In genomic region chr6:87701676-87702588, GRCh38 we compare ENCODE assay signal across 1 cellular context.
TF ChIP-seq lines count a peak whose summit lies in the region.

AKIRIN2 (minus strand) TSS chr6:87702233; CDS start chr6:87701684, 549 bp downstream.

TF ChIP-seq in GM12878, 131 proteins besides CTCF, POLR2A, EP300 and RAD21 (continued from another document and continues in another):
- TF ChIP-seq ZNF217 (IDR thresholded peaks at IDR 0.05) (peak; percentile 39; the same call in 1 of the 2 replicates), ZNF384 (IDR thresholded peaks at IDR 0.05; ENCODE audit: borderline replicate concordance, low read depth, low read length) (peak; percentile 78), MEF2B (IDR thresholded peaks at IDR 0.05; ENCODE audit: partially characterized antibody, poor library complexity, severe bottlenecking) (peak; percentile 70), BRCA1 (IDR thresholded peaks at IDR 0.05; ENCODE audit: low read depth, low read length) (no peak), ZBTB33 (IDR thresholded peaks at IDR 0.05) (no peak), FOXM1 (IDR thresholded peaks at IDR 0.05; ENCODE audit: low read depth, low read length) (no peak; the same call in 1 of the 2 replicates), NR2C1 (IDR thresholded peaks at IDR 0.05) (peak; percentile 38; the same call in 1 of the 2 replicates), RBBP5 (conservative IDR thresholded peaks at IDR 0.05) (peak; percentile 91), JUNB (IDR thresholded peaks at IDR 0.05) (no peak), CREB1 (IDR thresholded peaks at IDR 0.05; ENCODE audit: low read depth) (peak; percentile 78), POLR2AphosphoS2 (IDR thresholded peaks at IDR 0.05; ENCODE audit: low read depth, low read length) (peak; percentile 88), KLF5 (IDR thresholded peaks at IDR 0.05; ENCODE audit: partially characterized antibody) (peak; percentile 10), MEF2A (IDR thresholded peaks at IDR 0.05; ENCODE audit: insufficient read depth, low read depth, low read length) (0 out of 2 replicates have a peak, but pooled peaks have one; percentile 25), NFIC (IDR thresholded peaks at IDR 0.05; ENCODE audit: low read depth, low read length) (peak; percentile 18; the same call in 1 of the 2 replicates), CBX5 (IDR thresholded peaks at IDR 0.05; ENCODE audit: low read depth) (no peak), SMAD1 (IDR thresholded peaks at IDR 0.05; ENCODE audit: low read depth, partially characterized antibody) (peak; percentile 83), ZNF24 (IDR thresholded peaks at IDR 0.05) (0 out of 2 replicates have a peak, but pooled peaks have one; percentile 51), CBX3 (IDR thresholded peaks at IDR 0.05; ENCODE audit: borderline replicate concordance, low read depth) (no peak), TBL1XR1 (IDR thresholded peaks at IDR 0.05; ENCODE audit: low read depth, low read length) (no peak), CHD1 (IDR thresholded peaks at IDR 0.05; ENCODE audit: low read depth, low read length) (peak; percentile 36; the same call in 1 of the 2 replicates), SP1 (IDR thresholded peaks at IDR 0.05; ENCODE audit: low read depth, low read length) (no peak), SUZ12 (IDR thresholded peaks at IDR 0.05; ENCODE audit: unreplicated experiment) (no peak), PBX3 (IDR thresholded peaks at IDR 0.05; ENCODE audit: insufficient replicate concordance, low read depth, low read length) (no peak), ZBTB11 (CRISPR knock-in tag; IDR thresholded peaks at IDR 0.05) (no peak), MXI1 (IDR thresholded peaks at IDR 0.05; ENCODE audit: low read depth, low read length) (peak; percentile 78), ZSCAN29 (IDR thresholded peaks at IDR 0.05) (no peak), GATAD2B (conservative IDR thresholded peaks at IDR 0.05; ENCODE audit: low read depth) (peak; percentile 92), RELB (IDR thresholded peaks at IDR 0.05; ENCODE audit: low read depth) (peak; percentile 16; the same call in 1 of the 2 replicates), BCL3 (IDR thresholded peaks at IDR 0.05; ENCODE audit: borderline replicate concordance, insufficient read depth, low read depth, low read length, poor library complexity, severe bottlenecking) (peak; percentile 18), ZBTB4 (CRISPR knock-in tag; IDR thresholded peaks at IDR 0.05) (no peak), ATF7 (IDR thresholded peaks at IDR 0.05; ENCODE audit: low read depth) (peak; percentile 38), BHLHE40 (IDR thresholded peaks at IDR 0.05; ENCODE audit: borderline replicate concordance in 1 of 2, low read depth in 2 of 2, low read length in 1 of 2) (peak; percentile 14 to 81; a peak in 3 of 4 replicates), MAX (IDR thresholded peaks at IDR 0.05; ENCODE audit: low read depth, low read length) (peak; percentile 68), CEBPZ (IDR thresholded peaks at IDR 0.05; ENCODE audit: low read depth, low read length) (no peak), HDAC6 (IDR thresholded peaks at IDR 0.05; ENCODE audit: unreplicated experiment) (no peak), RUNX3 (IDR thresholded peaks at IDR 0.05; ENCODE audit: low read length) (no peak), NBN (IDR thresholded peaks at IDR 0.05) (peak; percentile 94), RFX5 (IDR thresholded peaks at IDR 0.05; ENCODE audit: low read depth, low read length) (no peak), ZBTB40 (IDR thresholded peaks at IDR 0.05; ENCODE audit: borderline replicate concordance) (peak; percentile 83; the same call in 1 of the 2 replicates)
